1 cellular context compared by ENCODE assay signal in the genomic region with DNA sequence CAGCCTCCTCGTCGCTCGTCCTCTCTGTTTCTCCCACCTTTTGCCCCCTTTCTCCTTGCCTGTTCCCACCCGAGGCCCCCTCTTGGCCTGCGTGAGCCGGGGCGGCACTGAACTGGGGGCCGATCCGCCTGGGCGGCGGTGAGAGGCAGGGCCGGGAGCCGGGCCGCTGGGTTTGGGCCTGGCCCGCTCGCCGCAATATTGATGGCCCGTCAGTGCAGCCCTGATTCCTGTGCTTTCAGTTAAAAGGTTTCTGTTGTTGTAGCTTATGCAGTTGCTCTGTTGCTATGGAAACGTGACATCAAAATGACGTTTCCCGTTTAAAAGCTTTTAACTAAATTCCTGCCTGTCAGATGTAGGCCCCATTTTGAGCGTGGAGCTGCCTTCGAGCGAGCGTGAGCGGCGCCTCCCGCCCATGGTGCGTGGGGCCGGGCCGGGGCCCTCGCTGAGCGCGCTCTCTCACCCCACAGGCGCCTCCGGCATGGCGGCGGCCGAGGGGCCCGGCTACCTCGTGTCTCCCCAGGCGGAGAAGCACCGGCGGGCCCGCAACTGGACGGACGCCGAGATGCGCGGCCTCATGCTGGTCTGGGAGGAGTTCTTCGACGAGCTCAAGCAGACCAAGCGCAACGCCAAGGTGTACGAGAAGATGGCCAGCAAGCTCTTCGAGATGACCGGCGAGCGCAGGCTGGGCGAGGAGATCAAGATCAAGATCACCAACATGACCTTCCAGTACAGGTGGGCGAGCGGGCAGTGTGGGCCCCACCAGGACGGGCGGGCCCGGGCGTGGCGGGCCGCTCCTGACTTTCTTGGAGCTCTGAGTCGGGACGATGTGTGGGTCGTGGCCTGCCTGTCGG.
TF ChIP-seq lines count a peak whose summit lies in the region.

Gene MSANTD1, plus strand, starts transcription at position 349 of the 851 bp plus-strand sequence. Its CDS starts 64 bp downstream, at position 413.

TF ChIP-seq in GM23338, 12 proteins besides CTCF, POLR2A, EP300 and RAD21 (continued from another document):
- TF ChIP-seq, protein P1, sequence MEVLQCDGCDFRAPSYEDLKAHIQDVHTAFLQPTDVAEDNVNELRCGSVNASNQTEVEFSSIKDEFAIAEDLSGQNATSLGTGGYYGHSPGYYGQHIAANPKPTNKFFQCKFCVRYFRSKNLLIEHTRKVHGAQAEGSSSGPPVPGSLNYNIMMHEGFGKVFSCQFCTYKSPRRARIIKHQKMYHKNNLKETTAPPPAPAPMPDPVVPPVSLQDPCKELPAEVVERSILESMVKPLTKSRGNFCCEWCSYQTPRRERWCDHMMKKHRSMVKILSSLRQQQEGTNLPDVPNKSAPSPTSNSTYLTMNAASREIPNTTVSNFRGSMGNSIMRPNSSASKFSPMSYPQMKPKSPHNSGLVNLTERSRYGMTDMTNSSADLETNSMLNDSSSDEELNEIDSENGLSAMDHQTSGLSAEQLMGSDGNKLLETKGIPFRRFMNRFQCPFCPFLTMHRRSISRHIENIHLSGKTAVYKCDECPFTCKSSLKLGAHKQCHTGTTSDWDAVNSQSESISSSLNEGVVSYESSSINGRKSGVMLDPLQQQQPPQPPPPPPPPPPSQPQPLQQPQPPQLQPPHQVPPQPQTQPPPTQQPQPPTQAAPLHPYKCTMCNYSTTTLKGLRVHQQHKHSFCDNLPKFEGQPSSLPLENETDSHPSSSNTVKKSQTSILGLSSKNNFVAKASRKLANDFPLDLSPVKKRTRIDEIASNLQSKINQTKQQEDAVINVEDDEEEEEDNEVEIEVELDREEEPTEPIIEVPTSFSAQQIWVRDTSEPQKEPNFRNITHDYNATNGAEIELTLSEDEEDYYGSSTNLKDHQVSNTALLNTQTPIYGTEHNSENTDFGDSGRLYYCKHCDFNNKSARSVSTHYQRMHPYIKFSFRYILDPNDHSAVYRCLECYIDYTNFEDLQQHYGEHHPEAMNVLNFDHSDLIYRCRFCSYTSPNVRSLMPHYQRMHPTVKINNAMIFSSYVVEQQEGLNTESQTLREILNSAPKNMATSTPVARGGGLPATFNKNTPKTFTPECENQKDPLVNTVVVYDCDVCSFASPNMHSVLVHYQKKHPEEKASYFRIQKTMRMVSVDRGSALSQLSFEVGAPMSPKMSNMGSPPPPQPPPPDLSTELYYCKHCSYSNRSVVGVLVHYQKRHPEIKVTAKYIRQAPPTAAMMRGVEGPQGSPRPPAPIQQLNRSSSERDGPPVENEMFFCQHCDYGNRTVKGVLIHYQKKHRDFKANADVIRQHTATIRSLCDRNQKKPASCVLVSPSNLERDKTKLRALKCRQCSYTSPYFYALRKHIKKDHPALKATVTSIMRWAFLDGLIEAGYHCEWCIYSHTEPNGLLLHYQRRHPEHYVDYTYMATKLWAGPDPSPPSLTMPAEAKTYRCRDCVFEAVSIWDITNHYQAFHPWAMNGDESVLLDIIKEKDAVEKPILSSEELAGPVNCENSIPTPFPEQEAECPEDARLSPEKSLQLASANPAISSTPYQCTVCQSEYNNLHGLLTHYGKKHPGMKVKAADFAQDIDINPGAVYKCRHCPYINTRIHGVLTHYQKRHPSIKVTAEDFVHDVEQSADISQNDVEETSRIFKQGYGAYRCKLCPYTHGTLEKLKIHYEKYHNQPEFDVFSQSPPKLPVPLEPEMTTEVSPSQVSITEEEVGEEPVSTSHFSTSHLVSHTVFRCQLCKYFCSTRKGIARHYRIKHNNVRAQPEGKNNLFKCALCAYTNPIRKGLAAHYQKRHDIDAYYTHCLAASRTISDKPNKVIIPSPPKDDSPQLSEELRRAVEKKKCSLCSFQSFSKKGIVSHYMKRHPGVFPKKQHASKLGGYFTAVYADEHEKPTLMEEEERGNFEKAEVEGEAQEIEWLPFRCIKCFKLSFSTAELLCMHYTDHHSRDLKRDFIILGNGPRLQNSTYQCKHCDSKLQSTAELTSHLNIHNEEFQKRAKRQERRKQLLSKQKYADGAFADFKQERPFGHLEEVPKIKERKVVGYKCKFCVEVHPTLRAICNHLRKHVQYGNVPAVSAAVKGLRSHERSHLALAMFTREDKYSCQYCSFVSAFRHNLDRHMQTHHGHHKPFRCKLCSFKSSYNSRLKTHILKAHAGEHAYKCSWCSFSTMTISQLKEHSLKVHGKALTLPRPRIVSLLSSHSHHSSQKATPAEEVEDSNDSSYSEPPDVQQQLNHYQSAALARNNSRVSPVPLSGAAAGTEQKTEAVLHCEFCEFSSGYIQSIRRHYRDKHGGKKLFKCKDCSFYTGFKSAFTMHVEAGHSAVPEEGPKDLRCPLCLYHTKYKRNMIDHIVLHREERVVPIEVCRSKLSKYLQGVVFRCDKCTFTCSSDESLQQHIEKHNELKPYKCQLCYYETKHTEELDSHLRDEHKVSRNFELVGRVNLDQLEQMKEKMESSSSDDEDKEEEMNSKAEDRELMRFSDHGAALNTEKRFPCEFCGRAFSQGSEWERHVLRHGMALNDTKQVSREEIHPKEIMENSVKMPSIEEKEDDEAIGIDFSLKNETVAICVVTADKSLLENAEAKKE (CRISPR knock-in tag; IDR thresholded peaks at IDR 0.05), result no peak
- no peak for TF ChIP-seq ZNF114 (CRISPR knock-in tag; IDR thresholded peaks at IDR 0.05)
TF ChIP-seq in GM23338: peak in this region for 0.
